In the genomic region with DNA sequence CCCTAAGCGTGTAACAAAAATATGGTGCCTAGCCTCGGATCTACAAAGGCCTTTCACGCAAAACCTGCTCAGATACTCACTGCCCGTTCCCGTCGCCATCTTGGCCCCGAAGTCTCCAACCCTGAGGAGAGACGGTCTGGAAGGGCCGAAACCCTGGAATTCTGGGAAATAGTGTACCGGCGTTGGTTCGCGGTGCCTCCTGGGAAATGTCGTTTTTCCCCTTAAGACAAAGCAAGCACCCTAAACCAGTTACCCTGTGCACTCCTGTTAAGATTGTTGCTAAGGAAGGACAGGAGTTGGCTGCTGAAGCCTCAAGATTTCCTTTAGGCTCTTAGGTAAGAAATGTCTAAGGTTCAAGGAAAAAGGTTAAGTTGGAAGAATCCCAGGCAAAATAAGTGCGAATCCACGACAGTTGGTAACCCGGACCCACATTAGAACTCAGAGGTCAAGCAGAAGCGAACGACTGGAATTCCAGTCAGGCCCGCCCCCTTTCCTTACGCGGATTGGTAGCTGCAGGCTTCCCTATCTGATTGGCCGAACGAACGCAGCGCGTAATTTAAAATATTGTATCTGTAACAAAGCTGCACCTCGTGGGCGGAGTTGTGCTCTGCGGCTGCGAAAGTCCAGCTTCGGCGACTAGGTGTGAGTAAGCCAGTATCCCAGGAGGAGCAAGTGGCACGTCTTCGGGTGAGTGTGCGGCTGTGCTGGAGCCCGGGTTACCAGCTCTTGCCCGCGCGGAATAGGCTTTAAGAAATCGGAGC, we compare ENCODE assay signal across 8 cellular contexts. TPM values are rescaled to one million over a fixed set of nuclear protein-coding genes. Genes with fewer than 3 reads are reported as not detected.
A peak's percentile ranks its signal among the peaks of the same experiment; 100 is the strongest.
DNase-seq lines count a peak whose midpoint lies in the region; ATAC-seq and TF ChIP-seq lines count a peak whose summit lies in the region.

A gene with protein sequence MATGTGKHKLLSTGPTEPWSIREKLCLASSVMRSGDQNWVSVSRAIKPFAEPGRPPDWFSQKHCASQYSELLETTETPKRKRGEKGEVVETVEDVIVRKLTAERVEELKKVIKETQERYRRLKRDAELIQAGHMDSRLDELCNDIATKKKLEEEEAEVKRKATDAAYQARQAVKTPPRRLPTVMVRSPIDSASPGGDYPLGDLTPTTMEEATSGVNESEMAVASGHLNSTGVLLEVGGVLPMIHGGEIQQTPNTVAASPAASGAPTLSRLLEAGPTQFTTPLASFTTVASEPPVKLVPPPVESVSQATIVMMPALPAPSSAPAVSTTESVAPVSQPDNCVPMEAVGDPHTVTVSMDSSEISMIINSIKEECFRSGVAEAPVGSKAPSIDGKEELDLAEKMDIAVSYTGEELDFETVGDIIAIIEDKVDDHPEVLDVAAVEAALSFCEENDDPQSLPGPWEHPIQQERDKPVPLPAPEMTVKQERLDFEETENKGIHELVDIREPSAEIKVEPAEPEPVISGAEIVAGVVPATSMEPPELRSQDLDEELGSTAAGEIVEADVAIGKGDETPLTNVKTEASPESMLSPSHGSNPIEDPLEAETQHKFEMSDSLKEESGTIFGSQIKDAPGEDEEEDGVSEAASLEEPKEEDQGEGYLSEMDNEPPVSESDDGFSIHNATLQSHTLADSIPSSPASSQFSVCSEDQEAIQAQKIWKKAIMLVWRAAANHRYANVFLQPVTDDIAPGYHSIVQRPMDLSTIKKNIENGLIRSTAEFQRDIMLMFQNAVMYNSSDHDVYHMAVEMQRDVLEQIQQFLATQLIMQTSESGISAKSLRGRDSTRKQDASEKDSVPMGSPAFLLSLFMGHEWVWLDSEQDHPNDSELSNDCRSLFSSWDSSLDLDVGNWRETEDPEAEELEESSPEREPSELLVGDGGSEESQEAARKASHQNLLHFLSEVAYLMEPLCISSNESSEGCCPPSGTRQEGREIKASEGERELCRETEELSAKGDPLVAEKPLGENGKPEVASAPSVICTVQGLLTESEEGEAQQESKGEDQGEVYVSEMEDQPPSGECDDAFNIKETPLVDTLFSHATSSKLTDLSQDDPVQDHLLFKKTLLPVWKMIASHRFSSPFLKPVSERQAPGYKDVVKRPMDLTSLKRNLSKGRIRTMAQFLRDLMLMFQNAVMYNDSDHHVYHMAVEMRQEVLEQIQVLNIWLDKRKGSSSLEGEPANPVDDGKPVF (minus strand): TSS at position 115 of the 761 bp plus-strand sequence. CDS start 16 bp downstream, at position 99.
A gene (plus strand): TSS at position 597 of the 761 bp plus-strand sequence. CDS start 569 bp downstream, outside the sequence.

- TF ChIP-seq CTCF in BE2C (IDR thresholded peaks at IDR 0.05; ENCODE audit: low read depth, low read length) (no peak), choroid plexus epithelial cell (conservative IDR thresholded peaks at IDR 0.05; ENCODE audit: low read depth, low read length) (no peak), kidney epithelial cell (IDR thresholded peaks at IDR 0.05; ENCODE audit: insufficient read depth, low read length, poor library complexity, severe bottlenecking) (no peak)

- DNase-seq in BE2C (peak; percentile 98), GM19238 (ENCODE audit: insufficient read length, low spot score) (peak; percentile 80), NCI-H510A (lab: John Stamatoyannopoulos, UW) (peak; percentile 76), choroid plexus epithelial cell (ENCODE audit: low read depth) (peak; percentile 97), kidney epithelial cell (ENCODE audit: low read depth) (peak; percentile 91)
- peak; percentile 86 for DNase-seq in activated CD4-positive, CD25-positive, alpha-beta regulatory T cell treated with anti-CD3 and anti-CD28 coated beads, Interleukin-2, amount 50 U/mL, for 72 hours
- DNase-seq in stimulated activated CD4-positive, alpha-beta T cell treated with anti-CD3 and anti-CD28 coated beads, Interleukin-15, amount 100 ng/mL, for 48 hours (ENCODE audit: low read depth in 2 of 2), result peak; percentile 86 to 90

- no peaks in the 10 kb centered on the region for H3K9me3 ChIP-seq in BE2C

- peak; percentile 81 for ATAC-seq in HG03439 (IDR thresholded peaks at IDR 0.05; ENCODE audit: unreplicated experiment)

- H3K36me3 ChIP-seq in BE2C (peaks cover 47% of the 10 kb centered on the region), kidney epithelial cell (ENCODE audit: control insufficient read depth, insufficient read depth, low read length) (no peaks in the 10 kb centered on the region)

- peak within 1 kb of the TSS; percentile 87 for H3K4me3 ChIP-seq in BE2C (ENCODE audit: low read depth, low read length)
- H3K4me3 ChIP-seq in choroid plexus epithelial cell (ENCODE audit: low read depth, low read length), result peak within 1 kb of the TSS; percentile 79
- peak within 1 kb of the TSS; percentile 74 for H3K4me3 ChIP-seq in kidney epithelial cell (ENCODE audit: low read depth, low read length)

- H3K27me3 ChIP-seq in BE2C (no peaks in the 10 kb centered on the region), kidney epithelial cell (ENCODE audit: control insufficient read depth, insufficient read depth, low read length) (no peaks in the 10 kb centered on the region)

- no peaks in the 10 kb centered on the region for H3K4me1 ChIP-seq in BE2C

RNA-seq across cellular contexts. Expression of the first gene that starts in this region (rescaled TPM):
- 78.9 TPM for polyA plus RNA-seq in BE2C (2012; ENCODE audit: insufficient read depth, insufficient read length, low read depth)
- total RNA-seq in kidney epithelial cell, result 21.2 and 21.5 TPM in 2 replicates

RNA-seq across cellular contexts. Expression of the second gene that starts in this region (rescaled TPM):
- polyA plus RNA-seq in BE2C (2012; ENCODE audit: insufficient read depth, insufficient read length, low read depth), result 7.1 TPM
- total RNA-seq in kidney epithelial cell, result 4.4 and 4.6 TPM in 2 replicates

Comparison
In these comparisons a context has a peak if more than half of its experiments do, and no peak if none do; other contexts are left out.
1. Peak in every context shown above with its lines: DNase-seq, ATAC-seq and H3K4me3 ChIP-seq.